ENCODE assay signal across 12 cellular contexts in genomic region chr22:35995345-35995744, GRCh38. TPM values are rescaled to one million over a fixed set of nuclear protein-coding genes. Genes with fewer than 3 reads are reported as not detected.
DNase-seq lines count a peak whose midpoint lies in the region; ATAC-seq and TF ChIP-seq lines count a peak whose summit lies in the region.
"Had no signal": no experiment of that assay in that cellular context is flagged by ENCODE, and none has a peak within 500 bp of the region (broad histone marks: within the 10 kb centered on the region; RNA-seq: fewer than 3 reads in every experiment).

No MANE protein-coding gene starts in this region.

- CTCF ChIA-PET in A673 (lab: Charles Lee), result interaction anchor here (1.1 kb wide), 1 partner anchor 70 kb away, joined by 3 read pairs; no protein-coding TSS in a partner anchor

- H3K9me3 ChIP-seq in A673 (ENCODE audit: low read depth, low read length, poor library complexity, severe bottlenecking) (no peaks in the 10 kb centered on the region), heart right ventricle (peaks cover 0 to 5% (median 0%) of the 10 kb centered on the region in 11 donors)

- BruUV-seq in A673 (replicated peaks; lab: Mats Ljungman, UMichigan), result no TSS peak

- H3K4me1 ChIP-seq in A673 (ENCODE audit: insufficient read depth, low read length, poor library complexity, severe bottlenecking), result peaks cover 34% of the 10 kb centered on the region
- peaks cover 11 to 74% (median 50%) of the 10 kb centered on the region in 9 donors for H3K4me1 ChIP-seq in heart right ventricle
- peaks cover 21% of the 10 kb centered on the region for H3K4me1 ChIP-seq in rectal smooth muscle tissue (ENCODE audit: control insufficient read depth, insufficient read depth, low read length)

- TF ChIP-seq CTCF in A673 (conservative IDR thresholded peaks at IDR 0.05; ENCODE audit: low read depth, low read length) (no peak), WI38 (IDR thresholded peaks at IDR 0.05; ENCODE audit: low read depth, low read length) (no peak), heart right ventricle (IDR thresholded peaks at IDR 0.05) (no peak)

- H3K36me3 ChIP-seq in A673 (ENCODE audit: insufficient read depth, low read length, poor library complexity, severe bottlenecking), result peaks cover 7% of the 10 kb centered on the region
- no peaks in the 10 kb centered on the region for H3K36me3 ChIP-seq in heart right ventricle
- H3K36me3 ChIP-seq in rectal smooth muscle tissue (ENCODE audit: control insufficient read depth, insufficient read depth, low read length), result no peaks in the 10 kb centered on the region

- H3K27me3 ChIP-seq in A673 (replicated peaks; ENCODE audit: insufficient read depth, low read depth, low read length, poor library complexity) (no peaks in the 10 kb centered on the region), heart right ventricle (no peaks in the 10 kb centered on the region), rectal smooth muscle tissue (ENCODE audit: control insufficient read depth, insufficient read depth, low read length) (no peaks in the 10 kb centered on the region)

- H3K27ac ChIP-seq in A673 (ENCODE audit: low read depth, low read length, poor library complexity, severe bottlenecking), result peak overlapping the region; percentile 78
- H3K27ac ChIP-seq in heart right ventricle, result peak overlapping the region in 9 of 10 donors; percentile 58 to 86 (median 77)
- peak overlapping the region; percentile 82 for H3K27ac ChIP-seq in rectal smooth muscle tissue (ENCODE audit: low read depth, low read length)

- DNase-seq in A673 (ENCODE audit: low spot score) (peak; percentile 81), heart right ventricle (no peak), SW480 (ENCODE audit: low spot score) (no peak), amygdala (lab: John Stamatoyannopoulos, UW) (no peak)
- no peak for DNase-seq in activated CD4-positive, CD25-positive, alpha-beta regulatory T cell (lab: John Stamatoyannopoulos, UW)
- DNase-seq: erythroblast; NCI-H526 treated with DMSO at 0.1 percent for 48 hours; stimulated activated CD4-positive, alpha-beta T cell treated with anti-CD3 and anti-CD28 coated beads, Interleukin-15, amount 100 ng/mL, for 24 hours had no signal

- POLR2A ChIA-PET in A673 (lab: Charles Lee; ENCODE audit: low non-redundant PET), result no interaction called here

- peak; percentile 31 to 66 (median 52) for ATAC-seq in heart right ventricle
- ATAC-seq in HG02798 (IDR thresholded peaks at IDR 0.05; ENCODE audit: poor library complexity, unreplicated experiment), result no peak
- ATAC-seq: HCT116 had no signal

- no peak overlapping the region for H3K9ac ChIP-seq in rectal smooth muscle tissue (ENCODE audit: low read length)

- 55% methylated on average over 7 of the region's 7 CpGs for WGBS in heart right ventricle, 2 donors

- intact Hi-C loops in A673 (cut with micrococcal nuclease; ENCODE audit: unreplicated experiment), result no loop called here
- intact Hi-C loops in heart right ventricle (cut with DNase I), result no loop called here

- H3K4me3 ChIP-seq in A673 (ENCODE audit: low read depth, low read length, poor library complexity, severe bottlenecking), result no peak overlapping the region
- peak overlapping the region; percentile 41 for H3K4me3 ChIP-seq in WI38 (ENCODE audit: low read depth, low read length)
- peak overlapping the region in 2 of 10 donors; percentile 2 to 19 for H3K4me3 ChIP-seq in heart right ventricle
- no peak overlapping the region for H3K4me3 ChIP-seq in rectal smooth muscle tissue (ENCODE audit: low read length)

RNA-seq across cellular contexts. Expression of gene RBFOX2, which starts 33.3 kb away (rescaled TPM):
- total RNA-seq in A673 (2021) (142 and 154 TPM in 2 replicates), heart right ventricle (100 to 1,000 TPM in 4 of 10 donors, 10 to 100 TPM in 6; 68.3 to 105 (median 95.0) TPM)
- 10 to 100 TPM; 18.0 to 36.0 TPM for polyA plus RNA-seq in heart right ventricle
